Comparison of ENCODE assay signal across 15 cellular contexts in genomic region chr16:76277099-76278030, GRCh38. TPM values are rescaled to one million over a fixed set of nuclear protein-coding genes. Genes with fewer than 3 reads are reported as not detected.
A peak's percentile ranks its signal among the peaks of the same experiment; 100 is the strongest.
DNase-seq lines count a peak whose midpoint lies in the region; ATAC-seq lines count a peak whose summit lies in the region.
"Had no signal": no experiment of that assay in that cellular context is flagged by ENCODE, and none has a peak within 500 bp of the region (broad histone marks: within the 10 kb centered on the region; RNA-seq: fewer than 3 reads in every experiment).

TSS of gene CNTNAP4 (plus strand) at chr16:76277401. CDS start at chr16:76277663, 262 bp downstream.

- intact Hi-C loops in sciatic nerve (cut with DNase I), result no loop called here

- peak; percentile 39 for DNase-seq in NCI-H1105 treated with DMSO at 0.1 percent for 48 hours (lab: John Stamatoyannopoulos, UW)
- DNase-seq in NCI-H1105 (lab: John Stamatoyannopoulos, UW), result no peak
- peak in 53 of 56 donors; percentile 10 to 85 (median 58) for DNase-seq in amygdala (lab: John Stamatoyannopoulos, UW)
- DNase-seq in iPS-NIHi11 (ENCODE audit: low spot score), result peak; percentile 28
- peak; percentile 59 for DNase-seq in sciatic nerve (ENCODE audit: low spot score)
- no peak for DNase-seq in NCI-H1436 treated with DMSO at 0.1 percent for 48 hours (lab: John Stamatoyannopoulos, UW)
- DNase-seq: activated CD4-positive, alpha-beta T cell treated with anti-CD3 and anti-CD28 coated beads for 36 hours; activated gamma-delta T cell treated with Interleukin-2 at 50 U/mL for 16 hours; colonic mucosa; foreskin keratinocyte; mucosa of descending colon; SHP77 treated with DMSO at 0.1 percent for 48 hours had no signal

- peak; percentile 55 for ATAC-seq in sciatic nerve
- ATAC-seq in HG03045 (IDR thresholded peaks at IDR 0.05; ENCODE audit: unreplicated experiment), result no peak
- no peak for ATAC-seq in GM21619 (IDR thresholded peaks at IDR 0.05; ENCODE audit: unreplicated experiment)
- ATAC-seq: A549; activated CD4-positive, alpha-beta T cell treated with anti-CD3 and anti-CD28 coated beads for 36 hours; foreskin keratinocyte; mucosa of descending colon had no signal

RNA-seq across cellular contexts. Expression of gene CNTNAP4, which starts in this region (rescaled TPM):
- 0.76 TPM for total RNA-seq in sciatic nerve
- total RNA-seq: activated CD4-positive, alpha-beta T cell treated with anti-CD3 and anti-CD28 coated beads for 36 hours; colonic mucosa had no signal

Comparison
In these comparisons a context has a peak if more than half of its experiments do, and no peak if none do; other contexts are left out.
1. DNase-seq: peak in NCI-H1105 treated with DMSO at 0.1 percent for 48 hours (single experiment), amygdala (53 of 56) and iPS-NIHi11 (single experiment); none in NCI-H1105 (single experiment) and NCI-H1436 treated with DMSO at 0.1 percent for 48 hours (single experiment).
2. Peak in DNase-seq and ATAC-seq in sciatic nerve; RNA of the gene not detected or under 1 TPM.